Comparison of ENCODE assay signal across 21 cellular contexts in the genomic region with DNA sequence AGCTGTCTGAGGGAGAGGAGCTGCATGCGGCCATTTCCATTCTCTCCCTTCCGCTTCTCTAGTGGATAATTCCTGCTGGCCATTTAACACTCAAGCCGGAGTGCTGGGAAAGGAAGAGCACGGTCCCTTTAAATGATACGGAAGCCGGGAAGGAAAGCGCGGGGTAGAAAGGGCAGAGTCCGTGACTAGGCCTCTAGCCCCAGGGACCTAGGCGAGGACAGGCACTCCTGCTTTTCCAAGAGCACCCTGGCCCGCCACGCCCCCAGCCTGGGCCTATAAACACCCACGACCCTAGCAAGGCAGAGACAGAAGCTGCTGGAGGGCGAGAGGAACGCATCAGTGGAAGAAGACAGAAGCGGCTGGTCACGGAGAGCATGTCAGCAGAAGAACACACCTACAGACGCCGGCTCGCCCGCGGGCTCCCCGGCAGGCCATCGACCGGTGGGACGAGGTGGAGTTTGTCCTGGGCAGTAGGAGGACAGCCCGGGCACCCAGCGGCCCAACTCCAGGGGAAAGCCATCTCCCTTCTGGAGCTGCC.
A peak's percentile ranks its signal among the peaks of the same experiment; 100 is the strongest.
DNase-seq lines count a peak whose midpoint lies in the region; ATAC-seq and TF ChIP-seq lines count a peak whose summit lies in the region.
"Had no signal": no experiment of that assay in that cellular context is flagged by ENCODE, and none has a peak within 500 bp of the region (broad histone marks: within the 10 kb centered on the region; RNA-seq: fewer than 3 reads in every experiment).

No MANE protein-coding gene starts in this region.

- no peaks in the 10 kb centered on the region for H3K9me2 ChIP-seq in PC-3 (replicated peaks; ENCODE audit: low read length)

- 0 out of 2 replicates have a peak, but pooled peaks cover 3% of the 10 kb centered on the region for H4K20me1 ChIP-seq in PC-3 (ENCODE audit: low read length)

- peak; percentile 66 for DNase-seq in GM03348 (ENCODE audit: low spot score)
- peak; percentile 88 for DNase-seq in PC-3
- DNase-seq in left colon: peak; percentile 81 to 85
- no peak for DNase-seq in GM10248 (ENCODE audit: extremely low spot score)
- DNase-seq in NCI-H82 (lab: John Stamatoyannopoulos, UW): no peak
- DNase-seq: activated naive CD4-positive, alpha-beta T cell treated with anti-CD3 and anti-CD28 coated beads, Interleukin-2, amount 50 U/mL, for 16 hours; activated T-cell treated with anti-CD3 and anti-CD28 coated beads, Interleukin-2, amount 50 U/mL, for 4 hours; aorta; CD4-positive, CD25-positive, alpha-beta regulatory T cell; central memory CD4-positive, alpha-beta T cell; DND-41; GM23248; NCI-H2029 treated with DMSO at 0.1 percent for 48 hours; NCI-H526; T1000 had no signal

- TF ChIP-seq CTCF in 22Rv1 (IDR thresholded peaks at IDR 0.05): no peak
- no peak for TF ChIP-seq CTCF in PC-3 (conservative IDR thresholded peaks at IDR 0.05; ENCODE audit: low read depth, low read length)
- no peak for TF ChIP-seq CTCF in GM10248 (IDR thresholded peaks at IDR 0.05; ENCODE audit: control extremely low read depth, extremely low read depth, low read depth, missing control alignments)

- CTCF ChIA-PET in PC-3 (lab: Charles Lee) (no interaction called here), GM10248 (lab: Yijun Ruan, JAX) (no interaction called here)

- H3K36me3 ChIP-seq in PC-3 (ENCODE audit: low read depth, low read length): no peaks in the 10 kb centered on the region
- H3K36me3 ChIP-seq: right atrium auricular region had no signal

- no TSS peak for BruUV-seq in PC-3 (replicated peaks; lab: Mats Ljungman, UMichigan)

- POLR2A ChIA-PET in PC-3 (lab: Charles Lee; ENCODE audit: unreplicated experiment): interaction anchor here (0.5 to 0.7 kb wide), 4 partner anchors 9 to 288 kb away, joined by 4 to 11 read pairs (median 7); no protein-coding TSS in a partner anchor
- POLR2A ChIA-PET in GM10248 (lab: Yijun Ruan, JAX): no interaction called here

- H3K4me2 ChIP-seq in PC-3 (ENCODE audit: low read length): peak overlapping the region; percentile 78

- H3K9ac ChIP-seq in PC-3 (ENCODE audit: low read length): peak overlapping the region; percentile 86
- H3K9ac ChIP-seq: GM23248 had no signal

- intact Hi-C loops in PC-3 (cut with micrococcal nuclease): loop anchor here (5.0 kb wide), 1 partner anchor 107 kb away; no protein-coding TSS in a partner anchor
- intact Hi-C loops in left colon (cut with DNase I, micrococcal nuclease): no loop called here

- ATAC-seq in PC-3 (peak; percentile 41), left colon (peak; percentile 93), GM18870 (IDR thresholded peaks at IDR 0.05; ENCODE audit: unreplicated experiment) (no peak), GM21529 (IDR thresholded peaks at IDR 0.05; ENCODE audit: unreplicated experiment) (no peak)
- ATAC-seq: activated CD4-positive, CD25-positive, alpha-beta regulatory T cell treated with anti-CD3 and anti-CD28 coated beads, Interleukin-2, amount 50 U/mL, for 24 hours; activated T-cell treated with anti-CD3 and anti-CD28 coated beads, Interleukin-2, amount 50 U/mL, for 4 hours; esophagus mucosa had no signal

- peak overlapping the region; percentile 71 for H3K4me3 ChIP-seq in PC-3 (ENCODE audit: low read length)
- H3K4me3 ChIP-seq: GM23248, right atrium auricular region had no signal

- peaks cover 34% of the 10 kb centered on the region for H3K4me1 ChIP-seq in PC-3 (ENCODE audit: insufficient read depth, low read length)
- H3K4me1 ChIP-seq: right atrium auricular region had no signal

- no peaks in the 10 kb centered on the region for H3K27me3 ChIP-seq in PC-3 (ENCODE audit: low read length)
- H3K27me3 ChIP-seq: right atrium auricular region had no signal

- H2AFZ ChIP-seq in PC-3 (ENCODE audit: low read length): peak overlapping the region; percentile 68
- H2AFZ ChIP-seq: GM23248 had no signal

- H3K27ac ChIP-seq in 22Rv1 (peak overlapping the region; percentile 72), PC-3 (ENCODE audit: low read length) (peak overlapping the region; percentile 56)
- H3K27ac ChIP-seq: GM23248, right atrium auricular region had no signal

- no peaks in the 10 kb centered on the region for H3K9me3 ChIP-seq in PC-3 (ENCODE audit: low read length)
- H3K9me3 ChIP-seq: right atrium auricular region had no signal

- no peaks in the 10 kb centered on the region for H3F3A ChIP-seq in PC-3 (ENCODE audit: low read length, unreplicated experiment)

- peaks cover 69% of the 10 kb centered on the region for H3K79me2 ChIP-seq in PC-3 (ENCODE audit: low read length)

Comparison
In these comparisons a context has a peak if more than half of its experiments do, and no peak if none do; other contexts are left out.
1. DNase-seq: peak in GM03348 (single experiment), PC-3 (single experiment) and left colon (2 of 2); none in GM10248 (single experiment) and NCI-H82 (single experiment).
2. ATAC-seq: peak in PC-3 (single experiment) and left colon (single experiment); none in GM18870 (single experiment) and GM21529 (single experiment).